In genomic region chr19:16668702-16669101, GRCh38 we compare ENCODE assay signal across 2 cellular contexts. TPM values are rescaled to one million over a fixed set of nuclear protein-coding genes. Genes with fewer than 3 reads are reported as not detected.
"Had no signal": no experiment of that assay in that cellular context is flagged by ENCODE, and none has a peak within 500 bp of the region (broad histone marks: within the 10 kb centered on the region; RNA-seq: fewer than 3 reads in every experiment).

No MANE protein-coding gene starts in this region.

RNA-seq across cellular contexts. Expression of gene NWD1, which starts 50.9 kb away (rescaled TPM):
- total RNA-seq: LHCN-M2, M059J had no signal
